1 cellular context compared by ENCODE assay signal in genomic region chr6:43724914-43725642, GRCh38.
TF ChIP-seq lines count a peak whose summit lies in the region.

No MANE protein-coding gene starts in this region.

TF ChIP-seq in HepG2, 621 proteins besides CTCF, POLR2A, EP300 and RAD21 (continued from another document and continues in another):
- TF ChIP-seq ZNF609 (CRISPR knock-in tag; IDR thresholded peaks at IDR 0.05; ENCODE audit: borderline replicate concordance) = peak; percentile 72; the same call in 1 of the 2 replicates
- no peak for TF ChIP-seq ZNF367 (CRISPR knock-in tag; IDR thresholded peaks at IDR 0.05; ENCODE audit: borderline replicate concordance)
- no peak for TF ChIP-seq ATF6 (CRISPR knock-in tag; conservative IDR thresholded peaks at IDR 0.05)
- TF ChIP-seq RBM39 (IDR thresholded peaks at IDR 0.05; ENCODE audit: low read depth, low read length, poor library complexity, severe bottlenecking) = peak; percentile 70
- TF ChIP-seq ELF1 (CRISPR knock-in tag; IDR thresholded peaks at IDR 0.05) = peak; percentile 38; the same call in 1 of the 2 replicates
- no peak for TF ChIP-seq GZF1 (CRISPR knock-in tag; IDR thresholded peaks at IDR 0.05)
- peak in 1 of 2 experiments; percentile 95; a peak in 2 of 4 replicates for TF ChIP-seq KLF16 (CRISPR knock-in tag; IDR thresholded peaks at IDR 0.05)
- TF ChIP-seq BCLAF1 (IDR thresholded peaks at IDR 0.05) = no peak
- TF ChIP-seq LCORL (IDR thresholded peaks at IDR 0.05) = peak; percentile 36; the same call in 1 of the 2 replicates
- peak; percentile 97 for TF ChIP-seq LCORL (CRISPR knock-in tag; IDR thresholded peaks at IDR 0.05)
- no peak for TF ChIP-seq DNMT1 (CRISPR knock-in tag; IDR thresholded peaks at IDR 0.05)
- TF ChIP-seq ZNF557 (CRISPR knock-in tag; IDR thresholded peaks at IDR 0.05) = no peak
- TF ChIP-seq HES4 (CRISPR knock-in tag; IDR thresholded peaks at IDR 0.05; ENCODE audit: borderline replicate concordance) = no peak
- no peak for TF ChIP-seq CREBL2 (CRISPR knock-in tag; IDR thresholded peaks at IDR 0.05; ENCODE audit: borderline replicate concordance)
- TF ChIP-seq FOXK2 (IDR thresholded peaks at IDR 0.05) = no peak
- peak; percentile 50; the same call in 1 of the 2 replicates for TF ChIP-seq ZNF607 (CRISPR knock-in tag; IDR thresholded peaks at IDR 0.05; ENCODE audit: borderline replicate concordance)
- no peak for TF ChIP-seq CHD2 (IDR thresholded peaks at IDR 0.05; ENCODE audit: low read depth, low read length)
- no peak; the same call in 1 of the 2 replicates for TF ChIP-seq IRF9 (CRISPR knock-in tag; IDR thresholded peaks at IDR 0.05; ENCODE audit: borderline replicate concordance)
- TF ChIP-seq ZNF503 (CRISPR knock-in tag; IDR thresholded peaks at IDR 0.05) = no peak
- TF ChIP-seq ZNF264 (CRISPR knock-in tag; IDR thresholded peaks at IDR 0.05) = no peak
- no peak; the same call in 1 of the 2 replicates for TF ChIP-seq MAZ (IDR thresholded peaks at IDR 0.05; ENCODE audit: borderline replicate concordance, low read depth, low read length)
- peak; percentile 79 for TF ChIP-seq MAZ (CRISPR knock-in tag; IDR thresholded peaks at IDR 0.05; ENCODE audit: low read depth)
- TF ChIP-seq ESRRA (CRISPR knock-in tag; IDR thresholded peaks at IDR 0.05; ENCODE audit: low read depth) = no peak; the same call in 1 of the 2 replicates
- no peak for TF ChIP-seq MED13 (CRISPR knock-in tag; IDR thresholded peaks at IDR 0.05)
- TF ChIP-seq MBNL3 (CRISPR knock-in tag; conservative IDR thresholded peaks at IDR 0.05) = no peak
- TF ChIP-seq IKZF4 (CRISPR knock-in tag; IDR thresholded peaks at IDR 0.05; ENCODE audit: borderline replicate concordance, low read depth, not compliant biosample characterization) = peak; percentile 32
- no peak for TF ChIP-seq GTF2F1 (IDR thresholded peaks at IDR 0.05; ENCODE audit: low read length)
- TF ChIP-seq MIER3 (CRISPR knock-in tag; IDR thresholded peaks at IDR 0.05; ENCODE audit: borderline replicate concordance) = peak; percentile 41; the same call in 1 of the 2 replicates
- no peak for TF ChIP-seq ZNF251 (CRISPR knock-in tag; IDR thresholded peaks at IDR 0.05)
- TF ChIP-seq ZNF225 (CRISPR knock-in tag; IDR thresholded peaks at IDR 0.05) = peak; percentile 95
- peak; percentile 68; the same call in 1 of the 2 replicates for TF ChIP-seq SSRP1 (CRISPR knock-in tag; IDR thresholded peaks at IDR 0.05)
- TF ChIP-seq ZNF772 (CRISPR knock-in tag; IDR thresholded peaks at IDR 0.05) = no peak
- TF ChIP-seq ZNF75D (CRISPR knock-in tag; IDR thresholded peaks at IDR 0.05; ENCODE audit: borderline replicate concordance) = no peak
- TF ChIP-seq ZNF782 (CRISPR knock-in tag; IDR thresholded peaks at IDR 0.05; ENCODE audit: borderline replicate concordance) = no peak
- TF ChIP-seq ZSCAN20 (CRISPR knock-in tag; IDR thresholded peaks at IDR 0.05; ENCODE audit: borderline replicate concordance) = no peak
- TF ChIP-seq FOXO4 (CRISPR knock-in tag; conservative IDR thresholded peaks at IDR 0.05) = no peak
- TF ChIP-seq SOX13 (IDR thresholded peaks at IDR 0.05) = peak; percentile 47; the same call in 1 of the 2 replicates
- peak in 1 of 2 experiments; percentile 86; a peak in 2 of 4 replicates for TF ChIP-seq SOX13 (CRISPR knock-in tag; conservative IDR thresholded peaks at IDR 0.05 in 1 of 2, IDR thresholded peaks at IDR 0.05 in 1 of 2)
- no peak for TF ChIP-seq SRSF4 (IDR thresholded peaks at IDR 0.05; ENCODE audit: low read depth, low read length, poor library complexity, severe bottlenecking)
- TF ChIP-seq HOXA3 (CRISPR knock-in tag; IDR thresholded peaks at IDR 0.05) = peak; percentile 39; the same call in 1 of the 2 replicates
- TF ChIP-seq GLI4 (CRISPR knock-in tag; IDR thresholded peaks at IDR 0.05; ENCODE audit: borderline replicate concordance) = no peak
- peak; percentile 39; the same call in 1 of the 2 replicates for TF ChIP-seq ZBTB49 (CRISPR knock-in tag; IDR thresholded peaks at IDR 0.05; ENCODE audit: borderline replicate concordance)
- no peak for TF ChIP-seq KAT7 (CRISPR knock-in tag; IDR thresholded peaks at IDR 0.05; ENCODE audit: borderline replicate concordance)
- TF ChIP-seq ZNF775 (CRISPR knock-in tag; IDR thresholded peaks at IDR 0.05; ENCODE audit: borderline replicate concordance) = no peak
- TF ChIP-seq KLF12 (CRISPR knock-in tag; IDR thresholded peaks at IDR 0.05; ENCODE audit: borderline replicate concordance) = no peak
- TF ChIP-seq CBX5 (CRISPR knock-in tag; IDR thresholded peaks at IDR 0.05; ENCODE audit: borderline replicate concordance) = peak; percentile 88; the same call in 1 of the 2 replicates
- peak; percentile 93 for TF ChIP-seq KDM4B (CRISPR knock-in tag; IDR thresholded peaks at IDR 0.05)
- TF ChIP-seq MED1 (CRISPR knock-in tag; IDR thresholded peaks at IDR 0.05) = peak; percentile 87
- TF ChIP-seq ZNF879 (CRISPR knock-in tag; IDR thresholded peaks at IDR 0.05) = no peak
- no peak; the same call in 1 of the 2 replicates for TF ChIP-seq FOXJ3 (CRISPR knock-in tag; IDR thresholded peaks at IDR 0.05; ENCODE audit: borderline replicate concordance)
- peak; percentile 92 for TF ChIP-seq ERF (CRISPR knock-in tag; IDR thresholded peaks at IDR 0.05)
- TF ChIP-seq BORCS8-MEF2B (CRISPR knock-in tag; IDR thresholded peaks at IDR 0.05) = no peak
- no peak for TF ChIP-seq NFYB (CRISPR knock-in tag; IDR thresholded peaks at IDR 0.05)
